In genomic region chr13:36412736-36413135, GRCh38 we compare ENCODE assay signal across 23 cellular contexts. TPM values are rescaled to one million over a fixed set of nuclear protein-coding genes. Genes with fewer than 3 reads are reported as not detected.
A peak's percentile ranks its signal among the peaks of the same experiment; 100 is the strongest.
DNase-seq lines count a peak whose midpoint lies in the region; ATAC-seq and TF ChIP-seq lines count a peak whose summit lies in the region.
"Had no signal": no experiment of that assay in that cellular context is flagged by ENCODE, and none has a peak within 500 bp of the region (broad histone marks: within the 10 kb centered on the region; RNA-seq: fewer than 3 reads in every experiment).

No MANE protein-coding gene starts in this region.

- H3K9me3 ChIP-seq in left ventricle myocardium inferior (replicated peaks) (peaks cover 8% of the 10 kb centered on the region), smooth muscle cell (replicated peaks; ENCODE audit: low read depth) (no peaks in the 10 kb centered on the region)
- H3K9me3 ChIP-seq: BE2C had no signal

- no peak overlapping the region for H3K4me2 ChIP-seq in smooth muscle cell

- DNase-seq in Right ventricle myocardium superior (no peak), left ventricle myocardium inferior (no peak), cardiac fibroblast (ENCODE audit: low read depth in 2 of 2) (peak; percentile 43 to 55), fibroblast of villous mesenchyme (ENCODE audit: low read depth) (peak; percentile 44), stromal cell of bone marrow (ENCODE audit: low read depth) (peak; percentile 57), smooth muscle cell (lab: John Stamatoyannopoulos, UW; ENCODE audit: unreplicated experiment) (no peak)
- DNase-seq: 8988T; BE2C; CD4-positive, alpha-beta T cell; DMS153; GDM1; IMR-90; NCI-H1092; NCI-H1436 treated with DMSO at 0.1 percent for 48 hours; NCI-H2029 treated with DMSO at 0.1 percent for 48 hours; NCI-H2171; NCI-H526; PC-3; RPMI8226 had no signal

- H3K4me1 ChIP-seq in left ventricle myocardium inferior (no peaks in the 10 kb centered on the region), smooth muscle cell (ENCODE audit: low read depth) (no peaks in the 10 kb centered on the region)
- H3K4me1 ChIP-seq: BE2C, HAP-1 had no signal

- peaks cover 18% of the 10 kb centered on the region for H3K27me3 ChIP-seq in left ventricle myocardium inferior (ENCODE audit: low read depth)
- no peaks in the 10 kb centered on the region for H3K27me3 ChIP-seq in smooth muscle cell (ENCODE audit: low read depth)

- H3K36me3 ChIP-seq in left ventricle myocardium inferior (no peaks in the 10 kb centered on the region), smooth muscle cell (ENCODE audit: low read depth) (no peaks in the 10 kb centered on the region)
- H3K36me3 ChIP-seq: BE2C, HAP-1 had no signal

- H2AFZ ChIP-seq in smooth muscle cell (ENCODE audit: low read depth): no peak overlapping the region

- intact Hi-C loops in Right ventricle myocardium superior (cut with DNase I) (no loop called here), left ventricle myocardium inferior (cut with micrococcal nuclease) (no loop called here)

- H3K4me3 ChIP-seq in left ventricle myocardium inferior (no peak overlapping the region), cardiac fibroblast (replicated peaks in 1 of 2; ENCODE audit: low read depth in 2 of 2, low read length in 2 of 2) (no peak overlapping the region), fibroblast of villous mesenchyme (ENCODE audit: low read depth, low read length) (no peak overlapping the region), smooth muscle cell (no peak overlapping the region)
- H3K4me3 ChIP-seq: HAP-1 had no signal

- no peak overlapping the region for H3K9ac ChIP-seq in smooth muscle cell (ENCODE audit: low read depth)

- 96% methylated on average over 1 of the region's 1 CpG for WGBS in smooth muscle cell (ENCODE audit: low lambda C conversion rate)

- TF ChIP-seq CTCF in left ventricle myocardium inferior (IDR thresholded peaks at IDR 0.05; ENCODE audit: borderline replicate concordance): no peak
- TF ChIP-seq CTCF in cardiac fibroblast (IDR thresholded peaks at IDR 0.05; ENCODE audit: low read depth, low read length): no peak
- TF ChIP-seq CTCF in fibroblast of villous mesenchyme (IDR thresholded peaks at IDR 0.05; ENCODE audit: insufficient read depth, low read depth, low read length): no peak
- no peak for TF ChIP-seq CTCF in smooth muscle cell (IDR thresholded peaks at IDR 0.05; ENCODE audit: borderline replicate concordance, insufficient read depth, poor library complexity, severe bottlenecking)

- no peaks in the 10 kb centered on the region for H3K79me2 ChIP-seq in smooth muscle cell (ENCODE audit: low read depth)

- no peaks in the 10 kb centered on the region for H4K20me1 ChIP-seq in smooth muscle cell (ENCODE audit: low read depth)

- H3K27ac ChIP-seq in left ventricle myocardium inferior (replicated peaks) (no peak overlapping the region), smooth muscle cell (ENCODE audit: low read depth) (no peak overlapping the region)

- peak; percentile 41 for ATAC-seq in Right ventricle myocardium superior (ENCODE audit: poor library complexity)
- ATAC-seq in GM21367 (IDR thresholded peaks at IDR 0.05; ENCODE audit: unreplicated experiment): no peak
- no peak for ATAC-seq in GM18909 (IDR thresholded peaks at IDR 0.05; ENCODE audit: poor library complexity, unreplicated experiment)
- ATAC-seq: PC-3 had no signal

- no peaks in the 10 kb centered on the region for H3F3A ChIP-seq in smooth muscle cell (ENCODE audit: low read depth)

RNA-seq across cellular contexts. Expression of gene CCNA1, which starts 19.6 kb away (rescaled TPM):
- total RNA-seq in Right ventricle myocardium superior (not detected), left ventricle myocardium inferior (not detected), fibroblast of villous mesenchyme (under 0.01 and 0.43 TPM in 2 replicates), smooth muscle cell (0.63 and 1.1 TPM in 2 replicates)
- polyA plus RNA-seq in smooth muscle cell: not detected in 2 replicates
- total RNA-seq: CD4-positive, alpha-beta T cell; IMR-90 had no signal
- polyA plus RNA-seq: AG04450 had no signal

Comparison
In these comparisons a context has a peak if more than half of its experiments do, and no peak if none do; other contexts are left out.
1. DNase-seq: peak in cardiac fibroblast (2 of 2), fibroblast of villous mesenchyme (single experiment) and stromal cell of bone marrow (single experiment); none in Right ventricle myocardium superior (single experiment), left ventricle myocardium inferior (single experiment) and smooth muscle cell (single experiment).